In the genomic region with DNA sequence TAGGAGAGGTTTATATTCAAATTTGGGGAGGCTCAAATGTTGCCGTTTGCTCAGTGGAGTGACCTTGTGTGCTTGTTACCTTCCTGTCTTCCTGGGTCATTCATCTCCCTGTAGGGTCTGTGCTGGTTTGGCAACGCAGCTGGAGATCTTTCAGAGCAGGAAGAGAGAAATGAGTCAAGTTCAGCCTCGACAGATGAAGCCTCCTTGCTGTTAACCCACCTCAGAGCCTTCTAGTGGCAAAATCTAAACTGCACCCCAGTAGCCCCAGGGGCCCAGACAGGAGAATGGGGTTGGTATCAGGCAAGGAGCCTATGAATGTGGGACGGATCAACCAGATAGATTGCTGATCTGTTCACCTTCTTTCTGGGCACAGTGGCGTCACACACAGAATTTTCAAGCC, we compare ENCODE assay signal across 23 cellular contexts.
DNase-seq lines count a peak whose midpoint lies in the region; ATAC-seq and TF ChIP-seq lines count a peak whose summit lies in the region.
"Had no signal": no experiment of that assay in that cellular context is flagged by ENCODE, and none has a peak within 500 bp of the region (broad histone marks: within the 10 kb centered on the region; RNA-seq: fewer than 3 reads in every experiment).

No MANE protein-coding gene starts in this region.

- no peak overlapping the region for H3K27ac Mint-ChIP-seq in activated CD4-positive, alpha-beta T cell treated with anti-CD3 and anti-CD28 coated beads, Interleukin-2, amount 10 ng/mL, durations not matched to agents 7 days and 5 days
- H3K27ac Mint-ChIP-seq in stimulated activated naive CD8-positive, alpha-beta T cell treated with anti-CD3 and anti-CD28 coated beads, Interleukin-15, amount 100 ng/mL, for 72 hours: peak overlapping the region in 1 of 2 donors; percentile 77

- no peak for TF ChIP-seq CTCF in esophagus muscularis mucosa (IDR thresholded peaks at IDR 0.05)

- no peak overlapping the region for H3K4me3 ChIP-seq in esophagus muscularis mucosa
- H3K4me3 ChIP-seq: BLaER1 treated with 17β-estradiol and CSF1 and Interleukin-3, amounts not matched to agents 10 nM and 100 nM; Peyer's patch; SJCRH30 had no signal

- H3K4me3 Mint-ChIP-seq in activated CD4-positive, alpha-beta T cell treated with anti-CD3 and anti-CD28 coated beads, Interleukin-2, amount 10 ng/mL, durations not matched to agents 7 days and 5 days: no peak overlapping the region
- no peak overlapping the region for H3K4me3 Mint-ChIP-seq in stimulated activated naive CD8-positive, alpha-beta T cell treated with anti-CD3 and anti-CD28 coated beads, Interleukin-15, amount 100 ng/mL, for 72 hours
- H3K4me3 Mint-ChIP-seq: CD4-positive, alpha-beta memory T cell had no signal

- ATAC-seq in stimulated activated naive CD8-positive, alpha-beta T cell treated with anti-CD3 and anti-CD28 coated beads, Interleukin-15, amount 100 ng/mL, for 72 hours: peak; percentile 50
- no peak for ATAC-seq in stimulated activated naive CD8-positive, alpha-beta T cell treated with anti-CD3 and anti-CD28 coated beads, Interleukin-15, Interleukin-2, amounts not matched to agents 100 U/mL and 50 U/mL, for 24 hours
- ATAC-seq: HCT116 had no signal

- H3K27me3 Mint-ChIP-seq in activated CD4-positive, alpha-beta T cell treated with anti-CD3 and anti-CD28 coated beads, Interleukin-2, amount 10 ng/mL, durations not matched to agents 7 days and 5 days: no peaks in the 10 kb centered on the region
- no peaks in the 10 kb centered on the region for H3K27me3 Mint-ChIP-seq in stimulated activated naive CD8-positive, alpha-beta T cell treated with anti-CD3 and anti-CD28 coated beads, Interleukin-15, amount 100 ng/mL, for 72 hours
- H3K27me3 Mint-ChIP-seq: CD4-positive, alpha-beta memory T cell had no signal

- H3K9me3 ChIP-seq in esophagus muscularis mucosa: no peaks in the 10 kb centered on the region
- H3K9me3 ChIP-seq: BLaER1 treated with 17β-estradiol and CSF1 and Interleukin-3, amounts not matched to agents 10 nM and 100 nM; Caco-2; Peyer's patch; SJCRH30 had no signal

- POLR2A ChIA-PET in activated CD4-positive, alpha-beta T cell treated with anti-CD3 and anti-CD28 coated beads, Interleukin-2, amount 10 ng/mL, durations not matched to agents 7 days and 5 days (lab: Charles Lee): interaction anchor here (0.6 kb wide), 1 partner anchor 363 kb away, joined by 3 read pairs; no protein-coding TSS in a partner anchor

- peak; percentile 10 for DNase-seq in activated CD4-positive, alpha-beta T cell treated with anti-CD3 and anti-CD28 coated beads for 48 hours
- no peak for DNase-seq in activated CD4-positive, alpha-beta T cell treated with anti-CD3 and anti-CD28 coated beads, Interleukin-2, amount 10 ng/mL, durations not matched to agents 7 days and 5 days
- no peak for DNase-seq in stimulated activated naive CD8-positive, alpha-beta T cell treated with anti-CD3 and anti-CD28 coated beads, Interleukin-15, amount 100 ng/mL, for 72 hours
- no peak for DNase-seq in stimulated activated naive CD8-positive, alpha-beta T cell treated with anti-CD3 and anti-CD28 coated beads, Interleukin-15, Interleukin-2, amounts not matched to agents 100 U/mL and 50 U/mL, for 24 hours
- peak; percentile 53 for DNase-seq in esophagus muscularis mucosa (ENCODE audit: extremely low spot score)
- DNase-seq in cardiac septum (ENCODE audit: low spot score): no peak
- no peak for DNase-seq in RKO (ENCODE audit: low spot score)
- DNase-seq: 8988T; Caco-2; CD4-positive, alpha-beta memory T cell; DMS 273 treated with DMSO at 0.1 percent for 48 hours; DMS79 treated with DMSO at 0.1 percent for 48 hours; IMR-90; Karpas-422; NCI-H1694; NCI-H2081; NCI-H2171; NCI-H524 treated with DMSO at 0.1 percent for 48 hours; NCI-H82; Peyer's patch; SJCRH30 had no signal

- peaks cover 14% of the 10 kb centered on the region for H3K4me1 Mint-ChIP-seq in activated CD4-positive, alpha-beta T cell treated with anti-CD3 and anti-CD28 coated beads, Interleukin-2, amount 10 ng/mL, durations not matched to agents 7 days and 5 days
- H3K4me1 Mint-ChIP-seq in stimulated activated naive CD8-positive, alpha-beta T cell treated with anti-CD3 and anti-CD28 coated beads, Interleukin-15, amount 100 ng/mL, for 72 hours: peaks cover 21% of the 10 kb centered on the region

- TF ChIP-seq EP300 in esophagus muscularis mucosa (IDR thresholded peaks at IDR 0.05): no peak

- H3K27ac ChIP-seq in esophagus muscularis mucosa (replicated peaks in 1 of 4): no peak overlapping the region
- H3K27ac ChIP-seq: BLaER1 treated with 17β-estradiol and CSF1 and Interleukin-3, amounts not matched to agents 10 nM and 100 nM; Peyer's patch; SJCRH30 had no signal

- no peaks in the 10 kb centered on the region for H3K36me3 Mint-ChIP-seq in activated CD4-positive, alpha-beta T cell treated with anti-CD3 and anti-CD28 coated beads, Interleukin-2, amount 10 ng/mL, durations not matched to agents 7 days and 5 days (ENCODE audit: low read depth)
- H3K36me3 Mint-ChIP-seq: CD4-positive, alpha-beta memory T cell had no signal

- TF ChIP-seq POLR2A in esophagus muscularis mucosa (IDR thresholded peaks at IDR 0.05; ENCODE audit: low read depth): no peak

- no peaks in the 10 kb centered on the region for H3K4me1 ChIP-seq in esophagus muscularis mucosa
- H3K4me1 ChIP-seq: BLaER1 treated with 17β-estradiol and CSF1 and Interleukin-3, amounts not matched to agents 10 nM and 100 nM; Caco-2; Peyer's patch; SJCRH30 had no signal

- peaks cover 2% of the 10 kb centered on the region for H3K9me3 Mint-ChIP-seq in activated CD4-positive, alpha-beta T cell treated with anti-CD3 and anti-CD28 coated beads, Interleukin-2, amount 10 ng/mL, durations not matched to agents 7 days and 5 days
- no peaks in the 10 kb centered on the region for H3K9me3 Mint-ChIP-seq in stimulated activated naive CD8-positive, alpha-beta T cell treated with anti-CD3 and anti-CD28 coated beads, Interleukin-15, amount 100 ng/mL, for 72 hours

- 51% methylated on average over 5 of the region's 5 CpGs for WGBS in esophagus muscularis mucosa

- CTCF ChIA-PET in activated CD4-positive, alpha-beta T cell treated with anti-CD3 and anti-CD28 coated beads, Interleukin-2, amount 10 ng/mL, durations not matched to agents 7 days and 5 days (lab: Charles Lee): no interaction called here

- no peaks in the 10 kb centered on the region for H3K36me3 ChIP-seq in esophagus muscularis mucosa
- H3K36me3 ChIP-seq: BLaER1 treated with 17β-estradiol and CSF1 and Interleukin-3, amounts not matched to agents 10 nM and 100 nM; Peyer's patch; SJCRH30 had no signal

- intact Hi-C loops in esophagus muscularis mucosa (cut with DNase I) (no loop called here), cardiac septum (cut with DNase I) (no loop called here)

- no peaks in the 10 kb centered on the region for H3K27me3 ChIP-seq in esophagus muscularis mucosa
- H3K27me3 ChIP-seq: BLaER1 treated with 17β-estradiol and CSF1 and Interleukin-3, amounts not matched to agents 10 nM and 100 nM; Peyer's patch; SJCRH30 had no signal

Comparison
In these comparisons a context has a peak if more than half of its experiments do, and no peak if none do; other contexts are left out.
1. DNase-seq: peak in activated CD4-positive, alpha-beta T cell treated with anti-CD3 and anti-CD28 coated beads for 48 hours (single experiment) and esophagus muscularis mucosa (single experiment); none in activated CD4-positive, alpha-beta T cell treated with anti-CD3 and anti-CD28 coated beads, Interleukin-2, amount 10 ng/mL, durations not matched to agents 7 days and 5 days (single experiment), stimulated activated naive CD8-positive, alpha-beta T cell treated with anti-CD3 and anti-CD28 coated beads, Interleukin-15, amount 100 ng/mL, for 72 hours (0 of 2), stimulated activated naive CD8-positive, alpha-beta T cell treated with anti-CD3 and anti-CD28 coated beads, Interleukin-15, Interleukin-2, amounts not matched to agents 100 U/mL and 50 U/mL, for 24 hours (single experiment), cardiac septum (single experiment) and RKO (single experiment).